Comparison of ENCODE assay signal across 20 cellular contexts in genomic region chr11:44258839-44259420, GRCh38. TPM values are rescaled to one million over a fixed set of nuclear protein-coding genes. Genes with fewer than 3 reads are reported as not detected.
DNase-seq lines count a peak whose midpoint lies in the region; ATAC-seq, FAIRE-seq and TF ChIP-seq lines count a peak whose summit lies in the region.
"Had no signal": no experiment of that assay in that cellular context is flagged by ENCODE, and none has a peak within 500 bp of the region (broad histone marks: within the 10 kb centered on the region; RNA-seq: fewer than 3 reads in every experiment).

No MANE protein-coding gene starts in this region.

- H4K8ac ChIP-seq in H1 (ENCODE audit: extremely low read depth, insufficient read depth, low read length) (peak overlapping the region; percentile 26; the same call in 1 of the 2 replicates), neuronal stem cell (ENCODE audit: low read depth, low read length) (no peak overlapping the region)

- H2BK5ac ChIP-seq in H1 (ENCODE audit: low read depth, low read length) (no peak overlapping the region), neuronal stem cell (ENCODE audit: low read length) (no peak overlapping the region)

- no peak for TF ChIP-seq POLR2A in H1 (IDR thresholded peaks at IDR 0.05; ENCODE audit: control extremely low read depth in 1 of 2, low read depth in 2 of 2, low read length in 2 of 2)

- H3K14ac ChIP-seq in H1 (ENCODE audit: insufficient read length), result no peak overlapping the region
- H3K14ac ChIP-seq in neuronal stem cell (ENCODE audit: low read length), result no peak overlapping the region

- no peak for FAIRE-seq in H1 (lab: Jason Lieb, UNC)
- FAIRE-seq: A204.1, GM12892 had no signal

- no peak for TF ChIP-seq RAD21 in H1 (IDR thresholded peaks at IDR 0.05 in 1 of 2, conservative IDR thresholded peaks at IDR 0.05 in 1 of 2; ENCODE audit: low read depth in 2 of 2, low read length in 2 of 2)

- H3K23ac ChIP-seq in H1 (ENCODE audit: insufficient read length) (no peak overlapping the region), neuronal stem cell (ENCODE audit: low read depth, low read length, poor library complexity) (no peak overlapping the region)

- TF ChIP-seq CTCF in AG10803 (conservative IDR thresholded peaks at IDR 0.05; ENCODE audit: low read length) (no peak), H1 (IDR thresholded peaks at IDR 0.05; ENCODE audit: control extremely low read depth in 1 of 3, insufficient read depth in 1 of 3, low read depth in 1 of 3, low read length in 3 of 3) (no peak), WTC11 (IDR thresholded peaks at IDR 0.05) (no peak), upper lobe of right lung (IDR thresholded peaks at IDR 0.05) (no peak)

- H2BK12ac ChIP-seq in H1 (ENCODE audit: low read depth, low read length) (no peak overlapping the region), neuronal stem cell (ENCODE audit: low read length) (no peak overlapping the region)

- intact Hi-C loops in upper lobe of right lung (cut with DNase I), result no loop called here

- H3K4me3 Mint-ChIP-seq in WTC11, result no peak overlapping the region
- H3K4me3 Mint-ChIP-seq: CD14-positive monocyte; CD8-positive, alpha-beta T cell had no signal

- no peak for TF ChIP-seq EP300 in H1 (IDR thresholded peaks at IDR 0.05; ENCODE audit: borderline replicate concordance in 1 of 2, low read depth in 2 of 2, low read length in 2 of 2)

- no peaks in the 10 kb centered on the region for H3K9me3 ChIP-seq in H1 (ENCODE audit: insufficient read depth in 2 of 2, low read depth in 1 of 2, low read length in 1 of 2)
- H3K9me3 ChIP-seq in neuronal stem cell (replicated peaks in 1 of 2; ENCODE audit: control insufficient read depth in 2 of 2, insufficient read depth in 1 of 2, low read depth in 1 of 2, low read length in 2 of 2), result no peaks in the 10 kb centered on the region
- H3K9me3 ChIP-seq in upper lobe of right lung, result no peaks in the 10 kb centered on the region
- H3K9me3 ChIP-seq: HAP-1 had no signal

- CTCF ChIA-PET in H1 (lab: Charles Lee; ENCODE audit: partially characterized antibody), result interaction anchor here (0.9 to 3.2 kb wide), 10 partner anchors 9 to 265 kb away, joined by 3 to 25 read pairs (median 5); no protein-coding TSS in a partner anchor
- CTCF ChIA-PET in WTC11 (lab: Charles Lee), result interaction anchor here (0.6 kb wide), 1 partner anchor 165 kb away, joined by 3 read pairs; no protein-coding TSS in a partner anchor

- no peak overlapping the region for H4K91ac ChIP-seq in H1 (replicated peaks; ENCODE audit: insufficient read length, low read length)
- H4K91ac ChIP-seq in neuronal stem cell (ENCODE audit: low read depth, low read length, poor library complexity), result no peak overlapping the region

- no peaks in the 10 kb centered on the region; the same call in 1 of the 2 replicates for H3K23me2 ChIP-seq in H1 (ENCODE audit: low read depth, low read length)

- H3K9me3 Mint-ChIP-seq in WTC11, result peaks cover 3% of the 10 kb centered on the region
- H3K9me3 Mint-ChIP-seq: CD8-positive, alpha-beta T cell had no signal

- no peaks in the 10 kb centered on the region for H4K20me1 ChIP-seq in H1 (replicated peaks in 1 of 2; ENCODE audit: control insufficient read depth in 1 of 2, insufficient read depth in 2 of 2, low read length in 2 of 2)

- no peaks in the 10 kb centered on the region for H3K79me2 ChIP-seq in H1 (ENCODE audit: control insufficient read depth in 1 of 2, insufficient read depth in 2 of 2, low read length in 2 of 2)

- H3K4me3 ChIP-seq in AG10803 (ENCODE audit: low read length) (no peak overlapping the region), H1 (ENCODE audit: extremely low read depth in 1 of 4, insufficient read depth in 2 of 4, low read depth in 3 of 4, low read length in 4 of 4) (no peak overlapping the region), neuronal stem cell (ENCODE audit: low read length in 2 of 2) (no peak overlapping the region), upper lobe of right lung (no peak overlapping the region)
- H3K4me3 ChIP-seq: HAP-1 had no signal

- H3K36me3 ChIP-seq in H1 (ENCODE audit: control insufficient read depth in 2 of 4, insufficient read depth in 4 of 4, low read length in 3 of 4) (no peaks in the 10 kb centered on the region), neuronal stem cell (replicated peaks in 1 of 2; ENCODE audit: control insufficient read depth in 2 of 2, insufficient read depth in 2 of 2, low read length in 2 of 2) (no peaks in the 10 kb centered on the region), upper lobe of right lung (no peaks in the 10 kb centered on the region)
- H3K36me3 ChIP-seq: HAP-1 had no signal

- DNase-seq in AG10803 (ENCODE audit: low read depth) (peak; percentile 11), LHCN-M2 (ENCODE audit: low read depth) (peak; percentile 55), H1 (ENCODE audit: low read depth in 1 of 2, low spot score in 2 of 2) (no peak), neuronal stem cell (ENCODE audit: low spot score) (no peak), WTC11 (ENCODE audit: low spot score) (no peak), upper lobe of right lung (no peak)
- DNase-seq in activated naive CD4-positive, alpha-beta T cell treated with anti-CD3 and anti-CD28 coated beads, Interleukin-2, amount 50 U/mL, for 16 hours, result no peak
- DNase-seq: CD8-positive, alpha-beta T cell; COR-L47; DND-41; GDM1; GOT3 had no signal

- no peak overlapping the region for H2AFZ ChIP-seq in H1 (ENCODE audit: low read length)
- H2AFZ ChIP-seq in neuronal stem cell (ENCODE audit: low read length), result no peak overlapping the region

- H3K4me2 ChIP-seq in H1 (ENCODE audit: insufficient read depth in 1 of 2, low read depth in 2 of 2, low read length in 2 of 2) (no peak overlapping the region), neuronal stem cell (ENCODE audit: insufficient read depth, low read length, poor library complexity, severe bottlenecking) (no peak overlapping the region)

- H4K5ac ChIP-seq in H1 (ENCODE audit: insufficient read length, low read depth, low read length), result no peak overlapping the region

- POLR2A ChIA-PET in H1 (lab: Charles Lee; ENCODE audit: partially characterized antibody), result interaction anchor here (1.0 to 1.7 kb wide), 3 partner anchors 11 to 80 kb away, joined by 3 to 4 read pairs (median 3); no protein-coding TSS in a partner anchor
- POLR2A ChIA-PET in WTC11 (lab: Charles Lee), result no interaction called here

- peaks cover 2% of the 10 kb centered on the region; the same call in 1 of the 2 replicates for H3K27me3 Mint-ChIP-seq in WTC11 (ENCODE audit: low read depth)

- no peak overlapping the region for H3K56ac ChIP-seq in H1 (replicated peaks; ENCODE audit: insufficient read length, low read depth, low read length)

- no peaks in the 10 kb centered on the region for H3K36me3 Mint-ChIP-seq in WTC11
- H3K36me3 Mint-ChIP-seq: CD14-positive monocyte; CD8-positive, alpha-beta T cell had no signal

- H3K27ac ChIP-seq in H1 (ENCODE audit: low read depth, low read length) (no peak overlapping the region), neuronal stem cell (replicated peaks; ENCODE audit: low read length) (no peak overlapping the region), upper lobe of right lung (no peak overlapping the region)

- WGBS in H1 (ENCODE audit: extremely low coverage in 1 of 2, insufficient coverage in 1 of 2, insufficient read length in 1 of 2, insufficient replicate concordance in 2 of 2, low coverage in 1 of 2, low lambda C conversion rate in 2 of 2, missing lambda C conversion rate in 1 of 2), 2 experiments, result 92% methylated on average over 5 of the region's 5 CpGs; no CpG with 5 or more reads in 1 of the 2 experiments
- no CpG with 5 or more reads among the region's 5 CpGs for WGBS in neuronal stem cell (ENCODE audit: extremely low coverage in 2 of 2, insufficient read length in 2 of 2, insufficient replicate concordance in 1 of 2), 2 donors

- H2BK15ac ChIP-seq in H1 (ENCODE audit: low read length), result no peak overlapping the region
- no peak overlapping the region for H2BK15ac ChIP-seq in neuronal stem cell (ENCODE audit: low read length)

- no peak overlapping the region for H2AK5ac ChIP-seq in H1 (ENCODE audit: low read depth, low read length)
- no peak overlapping the region for H2AK5ac ChIP-seq in neuronal stem cell (ENCODE audit: low read depth, low read length)

- H3K79me1 ChIP-seq in H1 (ENCODE audit: low read depth, low read length) (no peaks in the 10 kb centered on the region), neuronal stem cell (ENCODE audit: low read depth, low read length) (no peaks in the 10 kb centered on the region)

- H3K27me3 ChIP-seq in H1 (replicated peaks in 1 of 4; ENCODE audit: control insufficient read depth in 3 of 4, extremely low read depth in 1 of 4, insufficient read depth in 3 of 4, low read length in 3 of 4) (no peaks in the 10 kb centered on the region), neuronal stem cell (ENCODE audit: control insufficient read depth in 3 of 3, insufficient read depth in 3 of 3, low read depth in 1 of 3, low read length in 3 of 3) (no peaks in the 10 kb centered on the region), upper lobe of right lung (no peaks in the 10 kb centered on the region)

- H2BK120ac ChIP-seq in H1 (replicated peaks; ENCODE audit: low read depth, low read length) (no peak overlapping the region), neuronal stem cell (ENCODE audit: low read depth, low read length) (no peak overlapping the region)

- no peak overlapping the region for H3K27ac Mint-ChIP-seq in WTC11
- H3K27ac Mint-ChIP-seq: CD8-positive, alpha-beta T cell had no signal

- H3K18ac ChIP-seq in H1 (ENCODE audit: extremely low read depth, low read length) (no peak overlapping the region), neuronal stem cell (ENCODE audit: low read length) (peak overlapping the region; percentile 8)

- ATAC-seq in GM18517 (IDR thresholded peaks at IDR 0.05; ENCODE audit: unreplicated experiment) (no peak), WTC11 (no peak), upper lobe of right lung (no peak)
- ATAC-seq: CD8-positive, alpha-beta T cell had no signal

- no peak overlapping the region for H2BK20ac ChIP-seq in H1 (ENCODE audit: low read length)

- H3K4ac ChIP-seq in H1 (replicated peaks; ENCODE audit: insufficient read length, low read depth, low read length) (no peak overlapping the region), neuronal stem cell (ENCODE audit: low read length) (no peak overlapping the region)

- H3K4me1 ChIP-seq in H1 (replicated peaks in 1 of 4; ENCODE audit: control insufficient read depth in 3 of 4, insufficient read depth in 4 of 4, low read length in 3 of 4) (no peaks in the 10 kb centered on the region; a peak in 1 of 7 replicates), neuronal stem cell (ENCODE audit: control insufficient read depth in 2 of 2, insufficient read depth in 1 of 2, low read depth in 1 of 2, low read length in 2 of 2) (peaks cover 4 to 13% of the 10 kb centered on the region in 2 donors), upper lobe of right lung (no peaks in the 10 kb centered on the region)
- H3K4me1 ChIP-seq: HAP-1 had no signal

- H3K9ac ChIP-seq in H1 (replicated peaks in 1 of 4; ENCODE audit: extremely low read depth in 1 of 4, low read depth in 3 of 4, low read length in 3 of 4), result no peak overlapping the region
- H3K9ac ChIP-seq in neuronal stem cell (ENCODE audit: low read depth, low read length, poor library complexity), result no peak overlapping the region

- no peaks in the 10 kb centered on the region for H3K4me1 Mint-ChIP-seq in WTC11
- H3K4me1 Mint-ChIP-seq: CD14-positive monocyte had no signal

RNA-seq across cellular contexts. Expression of gene ALX4, which starts 51.0 kb away (rescaled TPM):
- total RNA-seq in LHCN-M2 (2014; rRNA removed), result not detected in 2 replicates
- polyA plus RNA-seq in LHCN-M2 (2012), result 0.01 TPM
- total RNA-seq in H1 (2021; fragmentation: NEBNext Ultra II Directional; extraction: Animal tissue kit (Norgen Biotek cat#: 25700)), result not detected in 2 replicates
- not detected in 2 replicates for polyA plus RNA-seq in H1 (2011; rRNA removed)
- not detected for polyA plus RNA-seq in H1 (2011; cell fraction: cytosol; rRNA removed)
- polyA plus RNA-seq in H1 (2011; cell fraction: nucleus; rRNA removed), result not detected
- 0.05 to 0.06 TPM in 2 of 4 replicates, not detected in the others for polyA plus RNA-seq in H1 (2012, experiment 1 of 2)
- not detected for polyA plus RNA-seq in H1 (2012, experiment 2 of 2)
- not detected for polyA plus RNA-seq in H1 (2013, experiment 1 of 2)
- not detected for polyA plus RNA-seq in H1 (2013, experiment 2 of 2)
- not detected in 2 replicates for polyA minus RNA-seq in H1 (2011; rRNA and poly(A)+ RNA removed)
- polyA minus RNA-seq in H1 (2011; cell fraction: cytosol; rRNA and poly(A)+ RNA removed), result not detected
- polyA minus RNA-seq in H1 (2011; cell fraction: nucleus; rRNA and poly(A)+ RNA removed), result not detected
- polyA plus RNA-seq in neuronal stem cell (2013, experiment 1 of 2), result not detected
- polyA plus RNA-seq in neuronal stem cell (2013, experiment 2 of 2), result 0.01 TPM
- not detected in 3 replicates for total RNA-seq in WTC11 (2021)
- not detected for total RNA-seq in upper lobe of right lung
- total RNA-seq: CD8-positive, alpha-beta T cell; HT-29; IMR-90 had no signal
- polyA plus RNA-seq: AG04450, CD14-positive monocyte, IMR-90 had no signal

Comparison
In these comparisons a context has a peak if more than half of its experiments do, and no peak if none do; other contexts are left out.
1. DNase-seq: peak in AG10803 (single experiment) and LHCN-M2 (single experiment); none in H1 (0 of 2), neuronal stem cell (single experiment), activated naive CD4-positive, alpha-beta T cell treated with anti-CD3 and anti-CD28 coated beads, Interleukin-2, amount 50 U/mL, for 16 hours (single experiment), WTC11 (single experiment) and upper lobe of right lung (single experiment).